ENCODE assay signal across 16 cellular contexts in genomic region chr2:163455815-163456214, GRCh38.
DNase-seq lines count a peak whose midpoint lies in the region; ATAC-seq lines count a peak whose summit lies in the region.
"Had no signal": no experiment of that assay in that cellular context is flagged by ENCODE, and none has a peak within 500 bp of the region (broad histone marks: within the 10 kb centered on the region; RNA-seq: fewer than 3 reads in every experiment).

No MANE protein-coding gene starts in this region.

- no peak overlapping the region for H3K9ac ChIP-seq in Karpas-422 (ENCODE audit: low read length)

- no peaks in the 10 kb centered on the region for H3K79me2 ChIP-seq in Karpas-422 (ENCODE audit: low read length)

- H3K9me2 ChIP-seq in Karpas-422 (replicated peaks; ENCODE audit: insufficient read depth, low read length): no peaks in the 10 kb centered on the region

- no peaks in the 10 kb centered on the region for H3K4me1 ChIP-seq in Karpas-422 (ENCODE audit: low read length)
- H3K4me1 ChIP-seq: right atrium auricular region had no signal

- no peaks in the 10 kb centered on the region for H3K36me3 ChIP-seq in Karpas-422 (ENCODE audit: insufficient read depth, low read length)
- H3K36me3 ChIP-seq: right atrium auricular region, stomach had no signal

- no peak overlapping the region for H3K4me2 ChIP-seq in Karpas-422 (ENCODE audit: low read depth, low read length, poor library complexity, severe bottlenecking)

- H4K20me1 ChIP-seq in Karpas-422 (ENCODE audit: insufficient read depth, low read depth, low read length): no peaks in the 10 kb centered on the region

- no peaks in the 10 kb centered on the region for H3K9me3 ChIP-seq in Karpas-422 (ENCODE audit: low read length)
- H3K9me3 ChIP-seq: right atrium auricular region, stomach had no signal

- ATAC-seq in GM18520 (IDR thresholded peaks at IDR 0.05; ENCODE audit: unreplicated experiment): peak; percentile 72
- ATAC-seq in GM19468 (IDR thresholded peaks at IDR 0.05; ENCODE audit: extremely low read depth, unreplicated experiment): peak; percentile 58
- peak; percentile 71 for ATAC-seq in HG02852 (IDR thresholded peaks at IDR 0.05; ENCODE audit: unreplicated experiment)
- ATAC-seq in HG03460 (IDR thresholded peaks at IDR 0.05; ENCODE audit: unreplicated experiment): peak; percentile 95
- ATAC-seq: effector memory CD8-positive, alpha-beta T cell; left colon had no signal

- H2AFZ ChIP-seq in Karpas-422 (ENCODE audit: low read length): no peak overlapping the region

- H3K27me3 ChIP-seq in Karpas-422 (ENCODE audit: low read length): no peaks in the 10 kb centered on the region
- H3K27me3 ChIP-seq: right atrium auricular region, stomach had no signal

- H3K27ac ChIP-seq in Karpas-422 (ENCODE audit: low read length): no peak overlapping the region
- H3K27ac ChIP-seq: right atrium auricular region, stomach had no signal

- no peak for DNase-seq in retina
- no peak for DNase-seq in NCI-H1092 (lab: John Stamatoyannopoulos, UW)
- no peak for DNase-seq in Karpas-422
- DNase-seq in activated CD4-positive, alpha-beta T cell treated with anti-CD3 and anti-CD28 coated beads, Interleukin-2, amount 50 U/mL, for 4 hours: no peak
- DNase-seq: activated CD4-positive, alpha-beta T cell treated with anti-CD3 and anti-CD28 coated beads, Interleukin-2, amount 50 U/mL, for 1 hour; effector memory CD8-positive, alpha-beta T cell; KBM-7; left colon; naive B cell; NCI-H1930; stomach had no signal

- H3K4me3 ChIP-seq in Karpas-422 (ENCODE audit: low read length): no peak overlapping the region
- H3K4me3 ChIP-seq: right atrium auricular region, stomach had no signal
